In genomic region chr2:190637903-190638618, GRCh38 we compare ENCODE assay signal across 10 cellular contexts. TPM values are rescaled to one million over a fixed set of nuclear protein-coding genes. Genes with fewer than 3 reads are reported as not detected.
DNase-seq lines count a peak whose midpoint lies in the region; ATAC-seq, FAIRE-seq and TF ChIP-seq lines count a peak whose summit lies in the region.
"Had no signal": no experiment of that assay in that cellular context is flagged by ENCODE, and none has a peak within 500 bp of the region (broad histone marks: within the 10 kb centered on the region; RNA-seq: fewer than 3 reads in every experiment).

No MANE protein-coding gene starts in this region.

- H3K9me3 ChIP-seq in endothelial cell of umbilical vein (replicated peaks; ENCODE audit: control insufficient read depth, insufficient read depth, low read length), result no peaks in the 10 kb centered on the region
- H3K9me3 ChIP-seq in muscle layer of colon (ENCODE audit: low read length), result no peaks in the 10 kb centered on the region
- no peaks in the 10 kb centered on the region for H3K9me3 ChIP-seq in thyroid gland
- H3K9me3 ChIP-seq: SJSA1 had no signal

- DNase-seq in RPMI7951 (ENCODE audit: low read depth) (peak; percentile 29), endothelial cell of umbilical vein (ENCODE audit: low read depth, low spot score) (peak; percentile 7), thyroid gland (peak; percentile 37 to 85), NCI-H524 treated with DMSO at 0.1 percent for 48 hours (lab: John Stamatoyannopoulos, UW) (no peak), HT-29 (ENCODE audit: low spot score) (no peak)
- DNase-seq: activated CD8-positive, alpha-beta T cell treated with anti-CD3 and anti-CD28 coated beads, Interleukin-2, amount 10 ng/mL, durations not matched to agents 7 days and 5 days had no signal

- no peak for ATAC-seq in GM18861 (IDR thresholded peaks at IDR 0.05; ENCODE audit: unreplicated experiment)
- ATAC-seq in GM18519 (IDR thresholded peaks at IDR 0.05; ENCODE audit: low FRiP score, unreplicated experiment), result no peak
- ATAC-seq: activated CD8-positive, alpha-beta T cell treated with anti-CD3 and anti-CD28 coated beads, Interleukin-2, amount 10 ng/mL, durations not matched to agents 7 days and 5 days had no signal

- no peak overlapping the region for H3K4me2 ChIP-seq in endothelial cell of umbilical vein (ENCODE audit: insufficient read depth, low read length)

- H3K27ac ChIP-seq in endothelial cell of umbilical vein (ENCODE audit: insufficient read depth, low read depth, low read length) (no peak overlapping the region), muscle layer of colon (ENCODE audit: low read depth, low read length) (peak overlapping the region; percentile 70), thyroid gland (peak overlapping the region in 2 of 3 donors; percentile 0 to 14)
- H3K27ac ChIP-seq: SJSA1 had no signal

- WGBS in thyroid gland, 2 donors, result 59 to 74% methylated on average over 8 of the region's 8 CpGs

- no peak overlapping the region for H2AFZ ChIP-seq in endothelial cell of umbilical vein (ENCODE audit: low read depth, low read length)

- no peak for TF ChIP-seq CTCF in endothelial cell of umbilical vein (IDR thresholded peaks at IDR 0.05; ENCODE audit: extremely low read depth in 1 of 2, insufficient read depth in 1 of 2, low read depth in 1 of 2, low read length in 2 of 2)
- TF ChIP-seq CTCF in thyroid gland (IDR thresholded peaks at IDR 0.05), result no peak

- FAIRE-seq in endothelial cell of umbilical vein (lab: Jason Lieb, UNC), result no peak

- H3K9me1 ChIP-seq in endothelial cell of umbilical vein (replicated peaks; ENCODE audit: control insufficient read depth, extremely low read depth, insufficient read depth, low read length), result no peaks in the 10 kb centered on the region

- H4K20me1 ChIP-seq in endothelial cell of umbilical vein (replicated peaks; ENCODE audit: control insufficient read depth, extremely low read depth, insufficient read depth, low read length), result no peaks in the 10 kb centered on the region

- dilution Hi-C loops in endothelial cell of umbilical vein (cut with MboI; ENCODE audit: extremely low pct_ligation_motif_present, low sequenced_read_pairs), result no loop called here

- intact Hi-C loops in endothelial cell of umbilical vein (cut with micrococcal nuclease) (loop anchor here (1.0 to 2.0 kb wide), 2 partner anchors 10 to 45 kb away; no protein-coding TSS in a partner anchor), thyroid gland (cut with DNase I) (no loop called here)

- H3K9ac ChIP-seq in endothelial cell of umbilical vein (replicated peaks; ENCODE audit: extremely low read depth, insufficient read depth, low read length) (no peak overlapping the region), muscle layer of colon (ENCODE audit: low read length) (no peak overlapping the region)

- H3K4me3 ChIP-seq in endothelial cell of umbilical vein (replicated peaks in 1 of 3; ENCODE audit: insufficient read depth in 1 of 3, low read depth in 1 of 3, low read length in 3 of 3) (no peak overlapping the region), muscle layer of colon (ENCODE audit: low read depth in 1 of 2, low read length in 2 of 2) (no peak overlapping the region), thyroid gland (replicated peaks in 1 of 3) (no peak overlapping the region)
- H3K4me3 ChIP-seq: SJSA1 had no signal

- H3K79me2 ChIP-seq in endothelial cell of umbilical vein (ENCODE audit: control insufficient read depth, insufficient read depth, low read length), result no peaks in the 10 kb centered on the region

- no peak for TF ChIP-seq POLR2A in endothelial cell of umbilical vein (IDR thresholded peaks at IDR 0.05; ENCODE audit: low read depth, low read length)
- no peak for TF ChIP-seq POLR2A in thyroid gland (IDR thresholded peaks at IDR 0.05)

- POLR2A ChIA-PET in endothelial cell of umbilical vein (lab: Charles Lee), result no interaction called here

- H3K27me3 ChIP-seq in endothelial cell of umbilical vein (ENCODE audit: control insufficient read depth in 2 of 2, insufficient read depth in 2 of 2, low read length in 2 of 2), result no peaks in the 10 kb centered on the region
- H3K27me3 ChIP-seq in muscle layer of colon (ENCODE audit: control insufficient read depth in 1 of 2, insufficient read depth in 2 of 2, low read length in 2 of 2), result no peaks in the 10 kb centered on the region
- H3K27me3 ChIP-seq in thyroid gland, result no peaks in the 10 kb centered on the region
- H3K27me3 ChIP-seq: SJSA1 had no signal

- H3K4me1 ChIP-seq in endothelial cell of umbilical vein (ENCODE audit: control insufficient read depth, extremely low read depth, insufficient read depth, low read length), result peaks cover 12% of the 10 kb centered on the region
- peaks cover 42% of the 10 kb centered on the region for H3K4me1 ChIP-seq in muscle layer of colon (ENCODE audit: insufficient read depth, low read length)
- H3K4me1 ChIP-seq in thyroid gland, result peaks cover 0 to 17% of the 10 kb centered on the region in 2 donors

- H3K36me3 ChIP-seq in endothelial cell of umbilical vein (ENCODE audit: control insufficient read depth in 2 of 2, extremely low read depth in 1 of 2, insufficient read depth in 2 of 2, low read length in 2 of 2) (no peaks in the 10 kb centered on the region), muscle layer of colon (ENCODE audit: insufficient read depth, low read length) (no peaks in the 10 kb centered on the region), thyroid gland (no peaks in the 10 kb centered on the region)
- H3K36me3 ChIP-seq: SJSA1 had no signal

- CTCF ChIA-PET in endothelial cell of umbilical vein (lab: Charles Lee), result no interaction called here

- BruUV-seq in endothelial cell of umbilical vein (replicated peaks; lab: Mats Ljungman, UMichigan), result no TSS peak

TF ChIP-seq in endothelial cell of umbilical vein, 7 proteins besides CTCF, POLR2A, EP300 and RAD21:
- TF ChIP-seq JUN (IDR thresholded peaks at IDR 0.05; ENCODE audit: borderline replicate concordance, insufficient read depth, insufficient read length, low read depth) (no peak), MYC (IDR thresholded peaks at IDR 0.05; ENCODE audit: low read depth, low read length) (no peak), EZH2 (IDR thresholded peaks at IDR 0.05; ENCODE audit: borderline replicate concordance, low read depth, low read length, severe bottlenecking) (no peak), GATA2 (IDR thresholded peaks at IDR 0.05; ENCODE audit: insufficient read depth, insufficient read length, low read depth, low read length) (no peak), POLR2AphosphoS5 (IDR thresholded peaks at IDR 0.05; ENCODE audit: insufficient read depth, low read depth, low read length) (no peak), FOS (IDR thresholded peaks at IDR 0.05; ENCODE audit: borderline replicate concordance, insufficient read depth, low read length) (no peak)
- TF ChIP-seq, protein P1, sequence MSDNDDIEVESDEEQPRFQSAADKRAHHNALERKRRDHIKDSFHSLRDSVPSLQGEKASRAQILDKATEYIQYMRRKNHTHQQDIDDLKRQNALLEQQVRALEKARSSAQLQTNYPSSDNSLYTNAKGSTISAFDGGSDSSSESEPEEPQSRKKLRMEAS (IDR thresholded peaks at IDR 0.05; ENCODE audit: insufficient read depth, insufficient read length), result no peak

RNA-seq across cellular contexts. Expression of gene NAB1, which starts 10.8 kb away (rescaled TPM):
- total RNA-seq in RPMI7951 (2014; rRNA removed; shearing (Covaris generic)), result 47.0 and 51.7 TPM in 2 replicates
- total RNA-seq in endothelial cell of umbilical vein (25.2 and 36.1 TPM in 2 replicates), thyroid gland (10 to 100 TPM; 64.1 to 90.8 (median 83.0) TPM)
- polyA plus RNA-seq in endothelial cell of umbilical vein, result 7.2 and 7.5 TPM in 2 replicates
- polyA plus RNA-seq in endothelial cell of umbilical vein (2011; cell fraction: cytosol; rRNA removed), result 10.1 and 11.8 TPM in 2 replicates
- polyA plus RNA-seq in endothelial cell of umbilical vein (2011; cell fraction: nucleus; rRNA removed), result 64.7 and 67.8 TPM in 2 replicates
- 17.6 and 21.5 TPM in 2 replicates for polyA plus RNA-seq in endothelial cell of umbilical vein (2012)
- polyA minus RNA-seq in endothelial cell of umbilical vein, result 20.2 and 26.9 TPM in 2 replicates
- polyA minus RNA-seq in endothelial cell of umbilical vein (2011; cell fraction: cytosol; rRNA and poly(A)+ RNA removed), result 30.9 TPM
- 14.1 and 18.6 TPM in 2 replicates for polyA minus RNA-seq in endothelial cell of umbilical vein (2011; cell fraction: nucleus; rRNA and poly(A)+ RNA removed)
- total RNA-seq in HT-29 (2014; rRNA removed; shearing (Covaris generic)), result 26.7 and 28.6 TPM in 2 replicates

Comparison
In these comparisons a context has a peak if more than half of its experiments do, and no peak if none do; other contexts are left out.
1. DNase-seq: peak in RPMI7951 (single experiment), endothelial cell of umbilical vein (single experiment) and thyroid gland (2 of 2); none in NCI-H524 treated with DMSO at 0.1 percent for 48 hours (single experiment) and HT-29 (single experiment).